ENCODE assay signal across 9 cellular contexts in the genomic region with DNA sequence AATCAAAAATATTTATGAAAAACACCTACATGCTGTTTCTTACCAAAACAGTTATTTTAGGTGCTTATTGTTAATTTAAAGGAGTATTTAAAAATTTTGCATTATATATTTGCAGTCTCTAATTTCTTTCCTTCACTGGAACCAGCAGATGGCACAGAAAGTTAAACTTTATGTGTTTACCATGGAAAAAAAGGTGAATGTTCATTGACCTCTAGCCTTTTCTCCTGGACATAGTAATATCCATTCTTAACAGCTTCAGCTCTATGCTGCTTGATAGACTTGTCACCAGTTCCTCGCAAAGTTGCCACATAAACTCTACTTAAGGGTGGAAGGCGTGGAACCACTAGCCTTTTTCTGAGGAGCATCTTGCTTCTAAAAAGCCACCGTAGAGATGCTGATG.
"Had no signal": no experiment of that assay in that cellular context is flagged by ENCODE, and none has a peak within 500 bp of the region (broad histone marks: within the 10 kb centered on the region; RNA-seq: fewer than 3 reads in every experiment).

No MANE protein-coding gene starts in this region.

- H3K9me3 ChIP-seq: HAP-1 had no signal

- DNase-seq: GM23248, GOT3, H7, HFFc6, KBM-7 had no signal

- H3K36me3 ChIP-seq: HAP-1 had no signal

- H3K4me1 ChIP-seq: HAP-1 had no signal

- H3K27ac Mint-ChIP-seq: HFFc6, IgD-negative memory B cell had no signal

- ATAC-seq: HCT116 had no signal

- H3K4me3 Mint-ChIP-seq: HFFc6, IgD-negative memory B cell had no signal

- H3K27me3 Mint-ChIP-seq: IgD-negative memory B cell had no signal

- H3K9me3 Mint-ChIP-seq: HFFc6 had no signal

- H3K4me1 Mint-ChIP-seq: IgD-negative memory B cell had no signal

- H3K27ac ChIP-seq: GM23248 had no signal

- H3K4me3 ChIP-seq: GM23248, HAP-1 had no signal

- FAIRE-seq: HTR-8/SVneo had no signal
